24 cellular contexts compared by ENCODE assay signal in genomic region chr2:222393733-222394267, GRCh38. TPM values are rescaled to one million over a fixed set of nuclear protein-coding genes. Genes with fewer than 3 reads are reported as not detected.
"Had no signal": no experiment of that assay in that cellular context is flagged by ENCODE, and none has a peak within 500 bp of the region (broad histone marks: within the 10 kb centered on the region; RNA-seq: fewer than 3 reads in every experiment).

No MANE protein-coding gene starts in this region.

- H3K9me3 Mint-ChIP-seq: effector memory CD8-positive, alpha-beta T cell; natural killer cell treated with Interleukin-12 subunit alpha and Interleukin-12 subunit beta and Interleukin-15 and Interleukin-18, amount 100 ng/mL, for 72 hours; stimulated activated memory B cell treated with anti-CD40 and anti-IgM and Interleukin-4, amounts not matched to agents 10 μg/mL and 1 μg/mL and 100 μg/mL, for 72 hours; type B pancreatic cell had no signal

- H3K27ac Mint-ChIP-seq: effector memory CD8-positive, alpha-beta T cell; natural killer cell treated with Interleukin-12 subunit alpha and Interleukin-12 subunit beta and Interleukin-15 and Interleukin-18, amount 100 ng/mL, for 72 hours; stimulated activated memory B cell treated with anti-CD40 and anti-IgM and Interleukin-4, amounts not matched to agents 10 μg/mL and 1 μg/mL and 100 μg/mL, for 72 hours; type B pancreatic cell had no signal

- H3K36me3 ChIP-seq: gastroesophageal sphincter, heart left ventricle, lower lobe of right lung, spleen, tibial artery had no signal

- H3K4me3 ChIP-seq: gastroesophageal sphincter, heart left ventricle, hepatocyte, lower lobe of right lung, psoas muscle, skin epidermis, spleen, testis, tibial artery had no signal

- H3K4me1 ChIP-seq: lower lobe of right lung, spleen, testis, tibial artery had no signal

- H3K4me3 Mint-ChIP-seq: effector memory CD8-positive, alpha-beta T cell; natural killer cell treated with Interleukin-12 subunit alpha and Interleukin-12 subunit beta and Interleukin-15 and Interleukin-18, amount 100 ng/mL, for 72 hours; neural crest cell; stimulated activated memory B cell treated with anti-CD40 and anti-IgM and Interleukin-4, amounts not matched to agents 10 μg/mL and 1 μg/mL and 100 μg/mL, for 72 hours; type B pancreatic cell had no signal

- H3K27ac ChIP-seq: gastroesophageal sphincter, heart left ventricle, hepatocyte, lower lobe of right lung, psoas muscle, skin epidermis, spleen, testis, tibial artery had no signal

- H3K27me3 Mint-ChIP-seq: effector memory CD8-positive, alpha-beta T cell; natural killer cell treated with Interleukin-12 subunit alpha and Interleukin-12 subunit beta and Interleukin-15 and Interleukin-18, amount 100 ng/mL, for 72 hours had no signal

- H3K27me3 ChIP-seq: gastroesophageal sphincter, heart left ventricle, hepatocyte, spleen, testis, tibial artery had no signal

- H3K4me2 ChIP-seq: hepatocyte had no signal

- H3K79me2 ChIP-seq: hepatocyte had no signal

- H3K36me3 Mint-ChIP-seq: natural killer cell treated with Interleukin-12 subunit alpha and Interleukin-12 subunit beta and Interleukin-15 and Interleukin-18, amount 100 ng/mL, for 72 hours; stimulated activated memory B cell treated with anti-CD40 and anti-IgM and Interleukin-4, amounts not matched to agents 10 μg/mL and 1 μg/mL and 100 μg/mL, for 72 hours; type B pancreatic cell had no signal

- DNase-seq: cortex of kidney; effector memory CD8-positive, alpha-beta T cell; heart left ventricle; left ventricle myocardium superior; lower lobe of right lung; posterior cingulate gyrus; psoas muscle; right cardiac atrium; spleen; stimulated activated CD4-positive, alpha-beta T cell treated with anti-CD3 and anti-CD28 coated beads, Interleukin-4, amount 100 ng/mL, for 4 hours; stimulated activated naive CD8-positive, alpha-beta T cell treated with anti-CD3 and anti-CD28 coated beads, Interleukin-15, Interleukin-2, amounts not matched to agents 100 U/mL and 50 U/mL, for 24 hours; substantia nigra; testis; tibial artery had no signal

- H3K4me1 Mint-ChIP-seq: neural crest cell; stimulated activated memory B cell treated with anti-CD40 and anti-IgM and Interleukin-4, amounts not matched to agents 10 μg/mL and 1 μg/mL and 100 μg/mL, for 72 hours had no signal

- H3K9me3 ChIP-seq: lower lobe of right lung, psoas muscle, testis, tibial artery had no signal

RNA-seq across cellular contexts. Expression of gene SGPP2, which starts 30.5 kb away (rescaled TPM):
- total RNA-seq: dermis microvascular lymphatic vessel endothelial cell, fibroblast of villous mesenchyme, neural crest cell, osteoblast had no signal
